21 cellular contexts compared by ENCODE assay signal in genomic region chr11:26703792-26704191, GRCh38. TPM values are rescaled to one million over a fixed set of nuclear protein-coding genes. Genes with fewer than 3 reads are reported as not detected.
DNase-seq lines count a peak whose midpoint lies in the region; ATAC-seq and TF ChIP-seq lines count a peak whose summit lies in the region.
"Had no signal": no experiment of that assay in that cellular context is flagged by ENCODE, and none has a peak within 500 bp of the region (broad histone marks: within the 10 kb centered on the region; RNA-seq: fewer than 3 reads in every experiment).

No MANE protein-coding gene starts in this region.

- peaks cover 4% of the 10 kb centered on the region for H3K4me1 ChIP-seq in adipocyte (ENCODE audit: control insufficient read depth, insufficient read depth, low read length)
- peaks cover 29% of the 10 kb centered on the region for H3K4me1 ChIP-seq in mucosa of descending colon (ENCODE audit: low read depth)

- no peak for TF ChIP-seq CTCF in mucosa of descending colon (IDR thresholded peaks at IDR 0.05)

- no peaks in the 10 kb centered on the region for H3K36me3 ChIP-seq in adipocyte (ENCODE audit: control insufficient read depth, insufficient read depth, low read length, severe bottlenecking)
- H3K36me3 ChIP-seq in mucosa of descending colon (ENCODE audit: low read depth), result no peaks in the 10 kb centered on the region

- DNase-seq in adipocyte (ENCODE audit: low read depth), result peak; percentile 53
- peak; percentile 9 for DNase-seq in fibroblast of peridontal ligament (ENCODE audit: extremely low read depth)
- DNase-seq in mucosa of descending colon, result no peak
- DNase-seq in epidermal melanocyte (ENCODE audit: insufficient read length, low spot score), result no peak
- DNase-seq in stimulated activated naive CD4-positive, alpha-beta T cell (lab: John Stamatoyannopoulos, UW), result no peak
- DNase-seq in HuH-7.5 (ENCODE audit: low spot score), result no peak
- DNase-seq: ACHN, H7, HFFc6, Kasumi-1, MM.1S, NCI-H1092, NCI-H146, NCI-H2029 treated with DMSO at 0.1 percent for 48 hours, NCI-H510A, NCI-H748 treated with DMSO at 0.1 percent for 48 hours, SHP77 had no signal

- H3K9me3 ChIP-seq in adipocyte (ENCODE audit: control insufficient read depth, low read length) (no peaks in the 10 kb centered on the region), mucosa of descending colon (no peaks in the 10 kb centered on the region)

- H3K27me3 ChIP-seq in adipocyte (replicated peaks; ENCODE audit: control insufficient read depth, insufficient read depth, low read length), result no peaks in the 10 kb centered on the region

- ATAC-seq in mucosa of descending colon (peak; percentile 53), GM21390 (IDR thresholded peaks at IDR 0.05; ENCODE audit: unreplicated experiment) (no peak)

- H3K4me3 ChIP-seq in adipocyte (ENCODE audit: low read length), result no peak overlapping the region
- no peak overlapping the region for H3K4me3 ChIP-seq in mucosa of descending colon
- H3K4me3 ChIP-seq: SK-N-MC had no signal

- H3K9ac ChIP-seq in adipocyte (ENCODE audit: low read length), result no peak overlapping the region

- intact Hi-C loops in mucosa of descending colon (cut with DNase I, micrococcal nuclease), result no loop called here

RNA-seq across cellular contexts. Expression of gene SLC5A12, which starts 18.1 kb away (rescaled TPM):
- total RNA-seq in mucosa of descending colon, result under 1 TPM; 0.13 to 0.58 (median 0.22) TPM
- total RNA-seq: HFFc6, OCI-LY7, RPMI7951 had no signal

Comparison
In these comparisons a context has a peak if more than half of its experiments do, and no peak if none do; other contexts are left out.
1. DNase-seq: peak in adipocyte (single experiment) and fibroblast of peridontal ligament (single experiment); none in mucosa of descending colon (0 of 3), epidermal melanocyte (single experiment), stimulated activated naive CD4-positive, alpha-beta T cell (0 of 6) and HuH-7.5 (single experiment).